In genomic region chr2:198371902-198372611, GRCh38 we compare ENCODE assay signal across 9 cellular contexts.
A peak's percentile ranks its signal among the peaks of the same experiment; 100 is the strongest.
DNase-seq lines count a peak whose midpoint lies in the region; ATAC-seq and TF ChIP-seq lines count a peak whose summit lies in the region.
"Had no signal": no experiment of that assay in that cellular context is flagged by ENCODE, and none has a peak within 500 bp of the region (broad histone marks: within the 10 kb centered on the region; RNA-seq: fewer than 3 reads in every experiment).

No MANE protein-coding gene starts in this region.

- no peak for TF ChIP-seq CTCF in astrocyte of the spinal cord (IDR thresholded peaks at IDR 0.05; ENCODE audit: low read depth, low read length)
- TF ChIP-seq CTCF in brain microvascular endothelial cell (IDR thresholded peaks at IDR 0.05; ENCODE audit: low read depth, low read length, missing control alignments), result no peak

- in situ Hi-C loops in astrocyte of the spinal cord (cut with HindIII; ENCODE audit: low sequenced_read_pairs), result no loop called here
- in situ Hi-C loops in brain microvascular endothelial cell (cut with HindIII; ENCODE audit: low pct_ligation_motif_present, low sequenced_read_pairs), result no loop called here

- DNase-seq in ELR (ENCODE audit: low read depth) (peak; percentile 79), astrocyte of the spinal cord (ENCODE audit: low read depth, low spot score) (peak; percentile 24), NCI-H446 treated with DMSO at 0.1 percent for 48 hours (lab: John Stamatoyannopoulos, UW) (no peak), HPDE6-E6E7 (ENCODE audit: extremely low spot score) (no peak), brain microvascular endothelial cell (no peak), islet precursor cell (no peak)
- DNase-seq: upper lobe of left lung had no signal

- ATAC-seq in GM21381 (IDR thresholded peaks at IDR 0.05; ENCODE audit: unreplicated experiment) (peak; percentile 92), HG03558 (IDR thresholded peaks at IDR 0.05; ENCODE audit: extremely low read depth, unreplicated experiment) (peak; percentile 88)

- no peak overlapping the region for H3K27ac ChIP-seq in brain microvascular endothelial cell
- H3K27ac ChIP-seq: upper lobe of left lung had no signal

- H3K36me3 ChIP-seq in brain microvascular endothelial cell (replicated peaks), result no peaks in the 10 kb centered on the region
- H3K36me3 ChIP-seq: upper lobe of left lung had no signal

- H3K4me3 ChIP-seq in astrocyte of the spinal cord (ENCODE audit: low read depth, low read length), result no peak overlapping the region
- no peak overlapping the region for H3K4me3 ChIP-seq in brain microvascular endothelial cell (ENCODE audit: low read depth, low read length)
- H3K4me3 ChIP-seq: upper lobe of left lung had no signal

- no peaks in the 10 kb centered on the region for H3K27me3 ChIP-seq in brain microvascular endothelial cell (replicated peaks)
- H3K27me3 ChIP-seq: upper lobe of left lung had no signal

Comparison
In these comparisons a context has a peak if more than half of its experiments do, and no peak if none do; other contexts are left out.
1. DNase-seq: peak in ELR (single experiment) and astrocyte of the spinal cord (single experiment); none in NCI-H446 treated with DMSO at 0.1 percent for 48 hours (single experiment), HPDE6-E6E7 (single experiment), brain microvascular endothelial cell (single experiment) and islet precursor cell (single experiment).